ENCODE assay signal across 1 cellular context in the genomic region with DNA sequence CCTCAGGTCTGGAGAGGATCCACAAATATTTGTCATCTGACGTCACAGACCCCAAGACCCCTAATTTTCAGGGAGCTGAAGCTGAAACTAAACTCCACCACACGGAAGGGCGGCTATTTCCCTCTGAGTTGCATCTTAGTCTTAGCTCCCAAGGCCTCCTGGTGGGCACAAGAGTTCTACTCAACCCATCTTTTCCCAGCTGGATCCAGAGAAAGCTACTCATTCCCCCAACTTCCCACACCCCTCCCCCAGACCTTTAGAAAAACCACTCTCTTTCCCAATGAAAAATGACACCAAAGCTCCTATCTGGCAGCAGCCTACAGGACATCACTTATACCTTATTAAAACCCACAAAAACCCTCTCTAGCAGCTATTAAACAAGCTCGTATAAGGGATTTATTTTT.
TF ChIP-seq lines count a peak whose summit lies in the region.

No MANE protein-coding gene starts in this region.

TF ChIP-seq in HEK293, 187 proteins besides CTCF, POLR2A, EP300 and RAD21 (continued from another document and continues in another):
- no peak for TF ChIP-seq ZNF488 (tag by site-specific recombination; IDR thresholded peaks at IDR 0.05)
- no peak for TF ChIP-seq KLF8 (tag by site-specific recombination; IDR thresholded peaks at IDR 0.05)
- no peak for TF ChIP-seq HIC1 (tag by site-specific recombination; IDR thresholded peaks at IDR 0.05)
- peak; percentile 45; the same call in 1 of the 2 replicates for TF ChIP-seq PRDM4 (tag by site-specific recombination; IDR thresholded peaks at IDR 0.05)
- TF ChIP-seq HOXC10 (CRISPR knock-in tag; IDR thresholded peaks at IDR 0.05) = no peak
- 0 out of 2 replicates have a peak, but pooled peaks have one; percentile 21 for TF ChIP-seq GLIS1 (tag by site-specific recombination; IDR thresholded peaks at IDR 0.05)
- no peak for TF ChIP-seq ZXDB (tag by site-specific recombination; IDR thresholded peaks at IDR 0.05)
- TF ChIP-seq ZNF274 (IDR thresholded peaks at IDR 0.05; ENCODE audit: low read length) = no peak
- no peak for TF ChIP-seq ZNF274 (tag by site-specific recombination; IDR thresholded peaks at IDR 0.05; ENCODE audit: borderline replicate concordance)
- no peak for TF ChIP-seq TSHZ1 (tag by site-specific recombination; IDR thresholded peaks at IDR 0.05; ENCODE audit: borderline replicate concordance)
- TF ChIP-seq ZSCAN18 (tag by site-specific recombination; IDR thresholded peaks at IDR 0.05) = no peak
- TF ChIP-seq ZNF280C (tag by site-specific recombination; IDR thresholded peaks at IDR 0.05) = no peak
- TF ChIP-seq ZNF169 (tag by site-specific recombination; IDR thresholded peaks at IDR 0.05) = no peak
- TF ChIP-seq ZNF837 (tag by site-specific recombination; IDR thresholded peaks at IDR 0.05) = no peak
- TF ChIP-seq ZNF175 (tag by site-specific recombination; IDR thresholded peaks at IDR 0.05) = no peak
- TF ChIP-seq ZNF221 (tag by site-specific recombination; IDR thresholded peaks at IDR 0.05; ENCODE audit: borderline replicate concordance) = no peak
- TF ChIP-seq, protein P1, sequence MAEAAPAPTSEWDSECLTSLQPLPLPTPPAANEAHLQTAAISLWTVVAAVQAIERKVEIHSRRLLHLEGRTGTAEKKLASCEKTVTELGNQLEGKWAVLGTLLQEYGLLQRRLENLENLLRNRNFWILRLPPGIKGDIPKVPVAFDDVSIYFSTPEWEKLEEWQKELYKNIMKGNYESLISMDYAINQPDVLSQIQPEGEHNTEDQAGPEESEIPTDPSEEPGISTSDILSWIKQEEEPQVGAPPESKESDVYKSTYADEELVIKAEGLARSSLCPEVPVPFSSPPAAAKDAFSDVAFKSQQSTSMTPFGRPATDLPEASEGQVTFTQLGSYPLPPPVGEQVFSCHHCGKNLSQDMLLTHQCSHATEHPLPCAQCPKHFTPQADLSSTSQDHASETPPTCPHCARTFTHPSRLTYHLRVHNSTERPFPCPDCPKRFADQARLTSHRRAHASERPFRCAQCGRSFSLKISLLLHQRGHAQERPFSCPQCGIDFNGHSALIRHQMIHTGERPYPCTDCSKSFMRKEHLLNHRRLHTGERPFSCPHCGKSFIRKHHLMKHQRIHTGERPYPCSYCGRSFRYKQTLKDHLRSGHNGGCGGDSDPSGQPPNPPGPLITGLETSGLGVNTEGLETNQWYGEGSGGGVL (tag by site-specific recombination; IDR thresholded peaks at IDR 0.05) = no peak
- peak; percentile 69 for TF ChIP-seq ZNF843 (tag by site-specific recombination; IDR thresholded peaks at IDR 0.05)
- no peak for TF ChIP-seq ZNF341 (tag by site-specific recombination; IDR thresholded peaks at IDR 0.05; ENCODE audit: low read depth)
- no peak for TF ChIP-seq ZNF658 (tag by site-specific recombination; IDR thresholded peaks at IDR 0.05)
- no peak for TF ChIP-seq GLI2 (tag by site-specific recombination; IDR thresholded peaks at IDR 0.05; ENCODE audit: borderline replicate concordance, low read depth)
- no peak for TF ChIP-seq GLIS2 (tag by site-specific recombination; IDR thresholded peaks at IDR 0.05)
- TF ChIP-seq, protein P2, sequence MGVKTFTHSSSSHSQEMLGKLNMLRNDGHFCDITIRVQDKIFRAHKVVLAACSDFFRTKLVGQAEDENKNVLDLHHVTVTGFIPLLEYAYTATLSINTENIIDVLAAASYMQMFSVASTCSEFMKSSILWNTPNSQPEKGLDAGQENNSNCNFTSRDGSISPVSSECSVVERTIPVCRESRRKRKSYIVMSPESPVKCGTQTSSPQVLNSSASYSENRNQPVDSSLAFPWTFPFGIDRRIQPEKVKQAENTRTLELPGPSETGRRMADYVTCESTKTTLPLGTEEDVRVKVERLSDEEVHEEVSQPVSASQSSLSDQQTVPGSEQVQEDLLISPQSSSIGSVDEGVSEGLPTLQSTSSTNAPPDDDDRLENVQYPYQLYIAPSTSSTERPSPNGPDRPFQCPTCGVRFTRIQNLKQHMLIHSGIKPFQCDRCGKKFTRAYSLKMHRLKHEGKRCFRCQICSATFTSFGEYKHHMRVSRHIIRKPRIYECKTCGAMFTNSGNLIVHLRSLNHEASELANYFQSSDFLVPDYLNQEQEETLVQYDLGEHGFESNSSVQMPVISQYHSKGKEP (tag by site-specific recombination; IDR thresholded peaks at IDR 0.05) = no peak
- TF ChIP-seq ZNF555 (tag by site-specific recombination; conservative IDR thresholded peaks at IDR 0.05) = no peak
- no peak for TF ChIP-seq ZNF529 (tag by site-specific recombination; IDR thresholded peaks at IDR 0.05; ENCODE audit: insufficient replicate concordance)
- TF ChIP-seq, protein P3, sequence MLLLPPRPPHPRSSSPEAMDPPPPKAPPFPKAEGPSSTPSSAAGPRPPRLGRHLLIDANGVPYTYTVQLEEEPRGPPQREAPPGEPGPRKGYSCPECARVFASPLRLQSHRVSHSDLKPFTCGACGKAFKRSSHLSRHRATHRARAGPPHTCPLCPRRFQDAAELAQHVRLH (tag by site-specific recombination; IDR thresholded peaks at IDR 0.05) = peak; percentile 38; the same call in 1 of the 2 replicates
- TF ChIP-seq ZNF23 (tag by site-specific recombination; IDR thresholded peaks at IDR 0.05; ENCODE audit: borderline replicate concordance) = no peak
- no peak for TF ChIP-seq ZSCAN30 (tag by site-specific recombination; IDR thresholded peaks at IDR 0.05)
- TF ChIP-seq ZNF692 (tag by site-specific recombination; IDR thresholded peaks at IDR 0.05) = no peak
- no peak for TF ChIP-seq ZNF266 (tag by site-specific recombination; IDR thresholded peaks at IDR 0.05; ENCODE audit: low read depth)
- no peak for TF ChIP-seq ZNF202 (tag by site-specific recombination; IDR thresholded peaks at IDR 0.05; ENCODE audit: borderline replicate concordance)
- peak; percentile 90 for TF ChIP-seq ZFHX2 (tag by site-specific recombination; conservative IDR thresholded peaks at IDR 0.05)
- TF ChIP-seq ZNF423 (tag by site-specific recombination; IDR thresholded peaks at IDR 0.05) = no peak
- TF ChIP-seq AEBP2 (tag by site-specific recombination; IDR thresholded peaks at IDR 0.05; ENCODE audit: borderline replicate concordance) = no peak
